Comparison of ENCODE assay signal across 2 cellular contexts in the genomic region with DNA sequence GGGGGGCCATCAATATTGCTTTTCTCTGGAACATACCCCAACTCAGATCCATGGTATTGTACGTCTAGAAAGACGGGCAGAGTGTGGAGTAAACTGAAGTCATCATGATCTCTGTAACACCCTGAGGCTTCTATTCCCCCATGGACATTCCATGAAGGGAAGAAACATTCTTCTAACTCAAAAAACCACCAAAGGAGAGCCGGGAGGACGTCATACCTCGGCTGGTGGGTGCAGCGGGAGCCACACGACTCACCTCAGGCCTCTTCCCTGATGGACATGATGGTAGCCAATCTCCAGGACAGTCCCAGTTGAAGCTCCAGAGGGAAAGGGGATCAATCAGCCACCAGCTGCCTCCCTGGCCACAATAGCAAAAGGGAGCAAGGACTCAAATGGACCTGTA.
TF ChIP-seq lines count a peak whose summit lies in the region.

No MANE protein-coding gene starts in this region.

TF ChIP-seq in HepG2, 621 proteins besides CTCF, POLR2A, EP300 and RAD21:
- TF ChIP-seq, protein P1, sequence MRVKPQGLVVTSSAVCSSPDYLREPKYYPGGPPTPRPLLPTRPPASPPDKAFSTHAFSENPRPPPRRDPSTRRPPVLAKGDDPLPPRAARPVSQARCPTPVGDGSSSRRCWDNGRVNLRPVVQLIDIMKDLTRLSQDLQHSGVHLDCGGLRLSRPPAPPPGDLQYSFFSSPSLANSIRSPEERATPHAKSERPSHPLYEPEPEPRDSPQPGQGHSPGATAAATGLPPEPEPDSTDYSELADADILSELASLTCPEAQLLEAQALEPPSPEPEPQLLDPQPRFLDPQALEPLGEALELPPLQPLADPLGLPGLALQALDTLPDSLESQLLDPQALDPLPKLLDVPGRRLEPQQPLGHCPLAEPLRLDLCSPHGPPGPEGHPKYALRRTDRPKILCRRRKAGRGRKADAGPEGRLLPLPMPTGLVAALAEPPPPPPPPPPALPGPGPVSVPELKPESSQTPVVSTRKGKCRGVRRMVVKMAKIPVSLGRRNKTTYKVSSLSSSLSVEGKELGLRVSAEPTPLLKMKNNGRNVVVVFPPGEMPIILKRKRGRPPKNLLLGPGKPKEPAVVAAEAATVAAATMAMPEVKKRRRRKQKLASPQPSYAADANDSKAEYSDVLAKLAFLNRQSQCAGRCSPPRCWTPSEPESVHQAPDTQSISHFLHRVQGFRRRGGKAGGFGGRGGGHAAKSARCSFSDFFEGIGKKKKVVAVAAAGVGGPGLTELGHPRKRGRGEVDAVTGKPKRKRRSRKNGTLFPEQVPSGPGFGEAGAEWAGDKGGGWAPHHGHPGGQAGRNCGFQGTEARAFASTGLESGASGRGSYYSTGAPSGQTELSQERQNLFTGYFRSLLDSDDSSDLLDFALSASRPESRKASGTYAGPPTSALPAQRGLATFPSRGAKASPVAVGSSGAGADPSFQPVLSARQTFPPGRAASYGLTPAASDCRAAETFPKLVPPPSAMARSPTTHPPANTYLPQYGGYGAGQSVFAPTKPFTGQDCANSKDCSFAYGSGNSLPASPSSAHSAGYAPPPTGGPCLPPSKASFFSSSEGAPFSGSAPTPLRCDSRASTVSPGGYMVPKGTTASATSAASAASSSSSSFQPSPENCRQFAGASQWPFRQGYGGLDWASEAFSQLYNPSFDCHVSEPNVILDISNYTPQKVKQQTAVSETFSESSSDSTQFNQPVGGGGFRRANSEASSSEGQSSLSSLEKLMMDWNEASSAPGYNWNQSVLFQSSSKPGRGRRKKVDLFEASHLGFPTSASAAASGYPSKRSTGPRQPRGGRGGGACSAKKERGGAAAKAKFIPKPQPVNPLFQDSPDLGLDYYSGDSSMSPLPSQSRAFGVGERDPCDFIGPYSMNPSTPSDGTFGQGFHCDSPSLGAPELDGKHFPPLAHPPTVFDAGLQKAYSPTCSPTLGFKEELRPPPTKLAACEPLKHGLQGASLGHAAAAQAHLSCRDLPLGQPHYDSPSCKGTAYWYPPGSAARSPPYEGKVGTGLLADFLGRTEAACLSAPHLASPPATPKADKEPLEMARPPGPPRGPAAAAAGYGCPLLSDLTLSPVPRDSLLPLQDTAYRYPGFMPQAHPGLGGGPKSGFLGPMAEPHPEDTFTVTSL (CRISPR knock-in tag; IDR thresholded peaks at IDR 0.05; ENCODE audit: borderline replicate concordance) = 0 out of 2 replicates have a peak, but pooled peaks have one; percentile 39
- TF ChIP-seq, protein P2, sequence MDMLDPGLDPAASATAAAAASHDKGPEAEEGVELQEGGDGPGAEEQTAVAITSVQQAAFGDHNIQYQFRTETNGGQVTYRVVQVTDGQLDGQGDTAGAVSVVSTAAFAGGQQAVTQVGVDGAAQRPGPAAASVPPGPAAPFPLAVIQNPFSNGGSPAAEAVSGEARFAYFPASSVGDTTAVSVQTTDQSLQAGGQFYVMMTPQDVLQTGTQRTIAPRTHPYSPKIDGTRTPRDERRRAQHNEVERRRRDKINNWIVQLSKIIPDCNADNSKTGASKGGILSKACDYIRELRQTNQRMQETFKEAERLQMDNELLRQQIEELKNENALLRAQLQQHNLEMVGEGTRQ (IDR thresholded peaks at IDR 0.05; ENCODE audit: low read depth, low read length) = no peak
- TF ChIP-seq, protein P2 (CRISPR knock-in tag; IDR thresholded peaks at IDR 0.05; ENCODE audit: borderline replicate concordance) = no peak
TF ChIP-seq in HepG2: peak in this region for 1.

TF ChIP-seq in SK-N-SH, 30 proteins besides CTCF, POLR2A, EP300 and RAD21:
- no peak for TF ChIP-seq RCOR1 (IDR thresholded peaks at IDR 0.05; ENCODE audit: low read length)
- TF ChIP-seq RFX5 (IDR thresholded peaks at IDR 0.05; ENCODE audit: low read length) = no peak
- TF ChIP-seq, protein P2 (IDR thresholded peaks at IDR 0.05; ENCODE audit: borderline replicate concordance, low read depth, low read length) = no peak
- TF ChIP-seq, protein P3, sequence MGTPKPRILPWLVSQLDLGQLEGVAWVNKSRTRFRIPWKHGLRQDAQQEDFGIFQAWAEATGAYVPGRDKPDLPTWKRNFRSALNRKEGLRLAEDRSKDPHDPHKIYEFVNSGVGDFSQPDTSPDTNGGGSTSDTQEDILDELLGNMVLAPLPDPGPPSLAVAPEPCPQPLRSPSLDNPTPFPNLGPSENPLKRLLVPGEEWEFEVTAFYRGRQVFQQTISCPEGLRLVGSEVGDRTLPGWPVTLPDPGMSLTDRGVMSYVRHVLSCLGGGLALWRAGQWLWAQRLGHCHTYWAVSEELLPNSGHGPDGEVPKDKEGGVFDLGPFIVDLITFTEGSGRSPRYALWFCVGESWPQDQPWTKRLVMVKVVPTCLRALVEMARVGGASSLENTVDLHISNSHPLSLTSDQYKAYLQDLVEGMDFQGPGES (IDR thresholded peaks at IDR 0.05; ENCODE audit: low read depth, low read length) = no peak
- TF ChIP-seq MXI1 (IDR thresholded peaks at IDR 0.05; ENCODE audit: low read depth, low read length) = no peak
- TF ChIP-seq FOXM1 (IDR thresholded peaks at IDR 0.05; ENCODE audit: low read depth) = no peak
- no peak for TF ChIP-seq MEF2A (IDR thresholded peaks at IDR 0.05; ENCODE audit: borderline replicate concordance, low read depth)
- no peak for TF ChIP-seq JUND (IDR thresholded peaks at IDR 0.05)
- no peak for TF ChIP-seq RXRA (IDR thresholded peaks at IDR 0.05; ENCODE audit: borderline replicate concordance, low read depth)
- TF ChIP-seq GATA2 (CRISPR knock-in tag; IDR thresholded peaks at IDR 0.05) = no peak
- TF ChIP-seq NRF1 (IDR thresholded peaks at IDR 0.05; ENCODE audit: low read depth, low read length) = no peak
- TF ChIP-seq, protein P4, sequence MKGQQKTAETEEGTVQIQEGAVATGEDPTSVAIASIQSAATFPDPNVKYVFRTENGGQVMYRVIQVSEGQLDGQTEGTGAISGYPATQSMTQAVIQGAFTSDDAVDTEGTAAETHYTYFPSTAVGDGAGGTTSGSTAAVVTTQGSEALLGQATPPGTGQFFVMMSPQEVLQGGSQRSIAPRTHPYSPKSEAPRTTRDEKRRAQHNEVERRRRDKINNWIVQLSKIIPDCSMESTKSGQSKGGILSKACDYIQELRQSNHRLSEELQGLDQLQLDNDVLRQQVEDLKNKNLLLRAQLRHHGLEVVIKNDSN (IDR thresholded peaks at IDR 0.05; ENCODE audit: borderline replicate concordance, low read depth) = no peak
- no peak for TF ChIP-seq CHD2 (IDR thresholded peaks at IDR 0.05; ENCODE audit: low read length, partially characterized antibody)
- TF ChIP-seq SIN3A (IDR thresholded peaks at IDR 0.05; ENCODE audit: borderline replicate concordance, low read depth, low read length) = no peak
- no peak for TF ChIP-seq FOSL2 (IDR thresholded peaks at IDR 0.05; ENCODE audit: borderline replicate concordance, low read depth)
- TF ChIP-seq NFIC (IDR thresholded peaks at IDR 0.05; ENCODE audit: borderline replicate concordance) = no peak
- TF ChIP-seq TAF1 (IDR thresholded peaks at IDR 0.05; ENCODE audit: borderline replicate concordance, low read depth, low read length) = no peak
- TF ChIP-seq TEAD4 (IDR thresholded peaks at IDR 0.05; ENCODE audit: borderline replicate concordance, insufficient read depth) = no peak
- no peak for TF ChIP-seq FOXJ3 (CRISPR knock-in tag; IDR thresholded peaks at IDR 0.05)
- TF ChIP-seq, protein P5, sequence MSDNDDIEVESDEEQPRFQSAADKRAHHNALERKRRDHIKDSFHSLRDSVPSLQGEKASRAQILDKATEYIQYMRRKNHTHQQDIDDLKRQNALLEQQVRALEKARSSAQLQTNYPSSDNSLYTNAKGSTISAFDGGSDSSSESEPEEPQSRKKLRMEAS (IDR thresholded peaks at IDR 0.05; ENCODE audit: low read depth) = no peak
